In the genomic region with DNA sequence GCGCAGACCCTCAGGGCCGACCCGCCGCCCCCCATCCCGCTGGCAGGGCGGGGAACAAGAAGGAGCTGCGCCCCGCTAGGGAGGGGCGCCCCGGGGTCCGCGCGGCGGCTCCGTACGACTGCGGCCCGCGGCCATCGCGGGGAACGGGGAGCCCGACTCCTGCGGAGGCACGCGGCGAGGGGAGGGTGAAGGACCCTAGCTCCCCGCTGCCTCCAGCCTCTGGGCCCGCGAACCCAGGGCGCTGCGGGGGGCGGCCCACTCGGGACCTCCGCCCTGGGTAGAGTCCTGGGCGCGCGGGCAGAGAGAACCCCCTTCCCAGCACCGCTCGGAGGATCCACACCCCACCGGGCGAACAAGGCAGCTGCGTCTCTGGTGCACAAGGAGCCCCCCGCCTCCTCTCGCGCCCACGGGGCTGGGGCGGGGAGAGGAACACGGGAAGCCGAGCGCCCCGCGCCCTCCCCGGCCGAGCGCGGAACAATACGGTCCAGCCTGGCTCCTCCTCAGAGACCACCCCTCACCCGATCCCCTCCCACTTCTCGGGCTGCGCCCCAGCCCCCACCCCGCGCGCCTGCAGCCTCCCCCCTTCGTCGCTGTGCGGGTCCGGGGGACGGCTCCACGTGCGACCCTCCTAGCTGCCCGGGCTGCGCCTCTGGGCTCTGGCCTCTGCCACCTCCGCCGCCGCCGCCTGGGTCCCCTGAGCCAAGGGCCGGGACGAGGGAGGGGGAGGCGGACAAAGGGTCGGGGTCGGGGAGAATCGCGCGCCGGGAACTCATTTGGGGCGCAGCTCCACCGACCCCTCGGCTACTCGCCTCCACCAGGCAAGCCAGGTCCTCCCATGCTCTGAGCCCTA, we compare ENCODE assay signal across 9 cellular contexts. TPM values are rescaled to one million over a fixed set of nuclear protein-coding genes. Genes with fewer than 3 reads are reported as not detected.
DNase-seq lines count a peak whose midpoint lies in the region; ATAC-seq, FAIRE-seq and TF ChIP-seq lines count a peak whose summit lies in the region.
"Had no signal": no experiment of that assay in that cellular context is flagged by ENCODE, and none has a peak within 500 bp of the region (broad histone marks: within the 10 kb centered on the region; RNA-seq: fewer than 3 reads in every experiment).

A gene with protein sequence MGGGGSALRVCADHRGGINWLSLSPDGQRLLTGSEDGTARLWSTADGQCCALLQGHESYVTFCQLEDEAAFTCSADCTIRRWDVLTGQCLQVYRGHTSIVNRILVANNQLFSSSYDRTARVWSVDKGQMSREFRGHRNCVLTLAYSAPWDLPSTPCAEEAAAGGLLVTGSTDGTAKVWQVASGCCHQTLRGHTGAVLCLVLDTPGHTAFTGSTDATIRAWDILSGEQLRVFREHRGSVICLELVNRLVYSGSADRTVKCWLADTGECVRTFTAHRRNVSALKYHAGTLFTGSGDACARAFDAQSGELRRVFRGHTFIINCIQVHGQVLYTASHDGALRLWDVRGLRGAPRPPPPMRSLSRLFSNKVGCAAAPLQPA (minus strand): TSS at position 484 of the 850 bp plus-strand sequence. CDS start 449 bp downstream, at position 35.

- H3K27ac ChIP-seq in gastroesophageal sphincter: peak within 1 kb of the TSS in 3 of 4 donors; percentile 61 to 78 (median 66)
- H3K27ac ChIP-seq in psoas muscle: no peak within 1 kb of the TSS

- TF ChIP-seq CTCF in WI38 (IDR thresholded peaks at IDR 0.05; ENCODE audit: low read depth, low read length): no peak
- TF ChIP-seq CTCF in gastroesophageal sphincter (IDR thresholded peaks at IDR 0.05): no peak
- no peak for TF ChIP-seq CTCF in psoas muscle (IDR thresholded peaks at IDR 0.05)

- DNase-seq in GM12891 (ENCODE audit: insufficient read length, low spot score): peak; percentile 18
- DNase-seq in psoas muscle: peak in 1 of 2 donors; percentile 47
- no peak for DNase-seq in SHP77 treated with DMSO at 0.1 percent for 48 hours (lab: John Stamatoyannopoulos, UW)
- no peak for DNase-seq in hepatic stellate cell (ENCODE audit: low spot score)
- no peak for DNase-seq in glomerular visceral epithelial cell (ENCODE audit: extremely low spot score)

- TF ChIP-seq POLR2A in GM12891 (IDR thresholded peaks at IDR 0.05; ENCODE audit: low read depth, low read length): no peak
- no peak for TF ChIP-seq POLR2A in gastroesophageal sphincter (IDR thresholded peaks at IDR 0.05)

- H3K4me1 ChIP-seq in gastroesophageal sphincter: peaks cover 0 to 25% (median 15%) of the 10 kb centered on the region in 3 donors
- peaks cover 10% of the 10 kb centered on the region for H3K4me1 ChIP-seq in psoas muscle

- H3K4me3 ChIP-seq in WI38 (ENCODE audit: low read depth, low read length) (peak within 1 kb of the TSS; percentile 34), gastroesophageal sphincter (peak within 1 kb of the TSS; percentile 27 to 57), psoas muscle (peak within 1 kb of the TSS; percentile 62)

- no peak for FAIRE-seq in GM12891 (lab: Jason Lieb, UNC)

- WGBS in gastroesophageal sphincter (ENCODE audit: low coverage in 1 of 2), 2 donors: no CpG with 5 or more reads among the region's 90 CpGs
- WGBS in psoas muscle, 3 donors: 1 to 2% (median 1%) methylated on average over 50 to 90 of the region's 90 CpGs

- intact Hi-C loops in psoas muscle (cut with DNase I): no loop called here

- H3K9me3 ChIP-seq in gastroesophageal sphincter: no peaks in the 10 kb centered on the region
- H3K9me3 ChIP-seq in psoas muscle: no peaks in the 10 kb centered on the region

- peaks cover 59% of the 10 kb centered on the region for H3K27me3 ChIP-seq in gastroesophageal sphincter
- peaks cover 0 to 59% (median 20%) of the 10 kb centered on the region in 3 donors for H3K27me3 ChIP-seq in psoas muscle (ENCODE audit: insufficient read depth in 3 of 3, low read length in 2 of 3)

- no peak for TF ChIP-seq EP300 in gastroesophageal sphincter (IDR thresholded peaks at IDR 0.05)

- no peaks in the 10 kb centered on the region for H3K36me3 ChIP-seq in gastroesophageal sphincter
- H3K36me3 ChIP-seq in psoas muscle (ENCODE audit: insufficient read depth in 1 of 2, low read depth in 1 of 2): no peaks in the 10 kb centered on the region

- peak; percentile 22 for ATAC-seq in gastroesophageal sphincter
- ATAC-seq in psoas muscle: peak; percentile 21 to 39 (median 28)
- ATAC-seq in GM19452 (IDR thresholded peaks at IDR 0.05; ENCODE audit: unreplicated experiment): no peak
- ATAC-seq: HCT116 had no signal

TF ChIP-seq in GM12891, 5 proteins besides CTCF, POLR2A, EP300 and RAD21:
- no peak for TF ChIP-seq POLR2AphosphoS5 (IDR thresholded peaks at IDR 0.05; ENCODE audit: low read depth, low read length)
- no peak for TF ChIP-seq SPI1 (IDR thresholded peaks at IDR 0.05; ENCODE audit: low read depth, low read length)
- TF ChIP-seq PAX5 (IDR thresholded peaks at IDR 0.05; ENCODE audit: insufficient read depth, low read length, severe bottlenecking): no peak
- TF ChIP-seq POU2F2 (IDR thresholded peaks at IDR 0.05; ENCODE audit: low read depth, low read length): no peak
- TF ChIP-seq TAF1 (IDR thresholded peaks at IDR 0.05; ENCODE audit: low read depth, low read length): no peak

RNA-seq across cellular contexts. Expression of the gene that starts here (rescaled TPM):
- 0.23 TPM for polyA plus RNA-seq in GM12891 (2012; ENCODE audit: low read depth, missing spikeins)
- 1 to 10 TPM; 2.6 to 8.2 (median 5.9) TPM for total RNA-seq in gastroesophageal sphincter
- total RNA-seq in psoas muscle: under 1 TPM in 3 of 4 donors, not detected in 1; 0.29 to 0.44 (median 0.34) TPM
- polyA plus RNA-seq in psoas muscle: under 1 TPM in 2 of 3 donors, not detected in 1; 0.03 to 0.20 TPM

Comparison
In these comparisons a context has a peak if more than half of its experiments do, and no peak if none do; other contexts are left out.
1. Peak in ATAC-seq and H3K4me3 ChIP-seq in psoas muscle; RNA of the gene not detected or under 1 TPM.